In genomic region chr11:68706237-68706636, GRCh38 we compare ENCODE assay signal across 23 cellular contexts. TPM values are rescaled to one million over a fixed set of nuclear protein-coding genes. Genes with fewer than 3 reads are reported as not detected.
"Had no signal": no experiment of that assay in that cellular context is flagged by ENCODE, and none has a peak within 500 bp of the region (broad histone marks: within the 10 kb centered on the region; RNA-seq: fewer than 3 reads in every experiment).

No MANE protein-coding gene starts in this region.

- H3K9ac ChIP-seq: neural progenitor cell had no signal

- H3K4me3 Mint-ChIP-seq: memory B cell; natural killer cell treated with Interleukin-12 subunit alpha and Interleukin-12 subunit beta and Interleukin-15 and Interleukin-18, amount 100 ng/mL, for 72 hours; neural progenitor cell; type B pancreatic cell had no signal

- H3K27ac Mint-ChIP-seq: memory B cell; natural killer cell treated with Interleukin-12 subunit alpha and Interleukin-12 subunit beta and Interleukin-15 and Interleukin-18, amount 100 ng/mL, for 72 hours; neural progenitor cell; type B pancreatic cell had no signal

- H3K27ac ChIP-seq: coronary artery, dorsolateral prefrontal cortex, epithelial cell of prostate, esophagus squamous epithelium, gastroesophageal sphincter, left ventricle myocardium inferior, lower lobe of right lung, neural progenitor cell, ovary, thyroid gland had no signal

- DNase-seq: dorsolateral prefrontal cortex; effector memory CD4-positive, alpha-beta T cell; esophagus squamous epithelium; glutamatergic neuron; kidney; left cardiac atrium; left ventricle myocardium inferior; lower lobe of right lung; midbrain; nucleus accumbens; ovary; right cardiac atrium; small intestine; stimulated activated CD4-positive, alpha-beta T cell treated with anti-CD3 and anti-CD28 coated beads, Interleukin-12 subunit alpha, Interleukin-12 subunit beta, amount 100 ng/mL, for 4 hours; stimulated activated naive CD4-positive, alpha-beta T cell; thyroid gland had no signal

- H3K4me1 Mint-ChIP-seq: memory B cell had no signal

- H3K4me3 ChIP-seq: coronary artery, dorsolateral prefrontal cortex, esophagus squamous epithelium, gastroesophageal sphincter, left ventricle myocardium inferior, lower lobe of right lung, neural progenitor cell, ovary, thyroid gland had no signal

- H3K36me3 ChIP-seq: esophagus squamous epithelium, gastroesophageal sphincter, left ventricle myocardium inferior, lower lobe of right lung, neural progenitor cell, ovary, thyroid gland had no signal

- H3K4me2 ChIP-seq: neural progenitor cell had no signal

- H3K4me1 ChIP-seq: esophagus squamous epithelium, gastroesophageal sphincter, left ventricle myocardium inferior, lower lobe of right lung, thyroid gland had no signal

- H3K36me3 Mint-ChIP-seq: natural killer cell treated with Interleukin-12 subunit alpha and Interleukin-12 subunit beta and Interleukin-15 and Interleukin-18, amount 100 ng/mL, for 72 hours; type B pancreatic cell had no signal

- H3K9me3 Mint-ChIP-seq: memory B cell; natural killer cell treated with Interleukin-12 subunit alpha and Interleukin-12 subunit beta and Interleukin-15 and Interleukin-18, amount 100 ng/mL, for 72 hours; neural progenitor cell; type B pancreatic cell had no signal

- H3K9me3 ChIP-seq: esophagus squamous epithelium, gastroesophageal sphincter, left ventricle myocardium inferior, lower lobe of right lung, ovary, thyroid gland had no signal

- H3K27me3 ChIP-seq: neural progenitor cell, ovary, thyroid gland had no signal

RNA-seq across cellular contexts. Expression of gene GAL, which starts 21.9 kb away (rescaled TPM):
- total RNA-seq: lower lobe of right lung, right cardiac atrium had no signal
